ENCODE assay signal across 21 cellular contexts in the genomic region with DNA sequence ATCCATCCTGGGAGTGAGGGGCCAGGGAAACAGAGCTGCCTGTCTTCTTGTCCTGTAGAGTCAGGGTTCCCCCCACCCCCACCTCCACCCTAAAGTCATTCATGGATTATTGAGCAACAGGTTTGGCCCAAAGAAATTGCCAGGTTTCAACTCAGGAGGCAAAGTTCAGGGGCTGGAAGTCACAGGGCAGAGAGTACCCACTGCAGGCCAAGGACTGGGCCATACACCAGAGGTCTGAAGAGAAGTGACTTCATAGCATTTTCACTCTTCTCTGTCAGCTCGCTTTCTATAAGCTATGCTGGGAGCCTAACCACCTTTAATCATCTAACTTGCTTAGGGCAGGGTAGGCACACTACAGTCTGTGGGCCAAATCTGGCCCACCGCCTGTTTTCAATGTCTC. TPM values are rescaled to one million over a fixed set of nuclear protein-coding genes. Genes with fewer than 3 reads are reported as not detected.
DNase-seq lines count a peak whose midpoint lies in the region; ATAC-seq, FAIRE-seq and TF ChIP-seq lines count a peak whose summit lies in the region.
"Had no signal": no experiment of that assay in that cellular context is flagged by ENCODE, and none has a peak within 500 bp of the region (broad histone marks: within the 10 kb centered on the region; RNA-seq: fewer than 3 reads in every experiment).

No MANE protein-coding gene starts in this region.

- no peak overlapping the region for H4K8ac ChIP-seq in neuronal stem cell (ENCODE audit: low read depth, low read length)

- WGBS in liver, result 64% methylated on average over 2 of the region's 2 CpGs
- 26% methylated on average over 2 of the region's 2 CpGs for WGBS in HepG2 (ENCODE audit: low lambda C conversion rate)
- 83% methylated on average over 2 of the region's 2 CpGs for WGBS in esophagus muscularis mucosa
- WGBS in neuronal stem cell (ENCODE audit: extremely low coverage in 2 of 2, insufficient read length in 2 of 2, insufficient replicate concordance in 1 of 2), 2 donors, result no CpG with 5 or more reads among the region's 2 CpGs

- H2BK120ac ChIP-seq in neuronal stem cell (ENCODE audit: low read depth, low read length), result no peak overlapping the region

- no peak overlapping the region for H3K14ac ChIP-seq in neuronal stem cell (ENCODE audit: low read length)

- H3K4me1 ChIP-seq in liver (ENCODE audit: control insufficient read depth in 4 of 4, insufficient read depth in 4 of 4, low read length in 3 of 4) (peaks cover 12 to 54% (median 48%) of the 10 kb centered on the region in 4 donors), HepG2 (ENCODE audit: insufficient read depth, low read length) (no peaks in the 10 kb centered on the region), esophagus muscularis mucosa (peaks cover 0 to 23% (median 16%) of the 10 kb centered on the region in 4 donors), neuronal stem cell (ENCODE audit: control insufficient read depth in 2 of 2, insufficient read depth in 1 of 2, low read depth in 1 of 2, low read length in 2 of 2) (peaks cover 0 to 6% of the 10 kb centered on the region in 2 donors)
- H3K4me1 ChIP-seq: BE2C, Caco-2 had no signal

- H3K36me3 Mint-ChIP-seq in activated T-cell treated with anti-CD3 and anti-CD28 coated beads, Interleukin-2, amount 50 U/mL, for 24 hours (ENCODE audit: low read depth), result peaks cover 20% of the 10 kb centered on the region
- H3K36me3 Mint-ChIP-seq: CD4-positive, CD25-positive, alpha-beta regulatory T cell had no signal

- H3K27ac ChIP-seq in liver (ENCODE audit: low read depth in 1 of 2, low read length in 2 of 2) (peak overlapping the region; percentile 54 to 65), HepG2 (ENCODE audit: extremely low read length, insufficient read depth, low read length) (no peak overlapping the region), esophagus muscularis mucosa (replicated peaks in 1 of 4) (no peak overlapping the region), neuronal stem cell (replicated peaks; ENCODE audit: low read length) (no peak overlapping the region), dorsolateral prefrontal cortex (no peak overlapping the region)

- no peak overlapping the region for H3K23ac ChIP-seq in neuronal stem cell (ENCODE audit: low read depth, low read length, poor library complexity)

- H2BK5ac ChIP-seq in neuronal stem cell (ENCODE audit: low read length), result no peak overlapping the region

- H2AK5ac ChIP-seq in neuronal stem cell (ENCODE audit: low read depth, low read length), result no peak overlapping the region

- TF ChIP-seq RAD21 in liver (IDR thresholded peaks at IDR 0.05) (peak; percentile 46 to 58), HepG2 (CRISPR knock-in tag; IDR thresholded peaks at IDR 0.05) (no peak)

- H4K20me1 ChIP-seq in HepG2 (ENCODE audit: insufficient read depth, low read length), result no peaks in the 10 kb centered on the region

- no peak overlapping the region for H3K4me3 ChIP-seq in liver (ENCODE audit: low read depth in 1 of 3, low read length in 3 of 3)
- no peak overlapping the region for H3K4me3 ChIP-seq in HepG2 (replicated peaks in 1 of 3; ENCODE audit: insufficient read depth in 1 of 3, low read depth in 2 of 3, low read length in 3 of 3)
- no peak overlapping the region for H3K4me3 ChIP-seq in esophagus muscularis mucosa
- H3K4me3 ChIP-seq in neuronal stem cell (ENCODE audit: low read length in 2 of 2), result no peak overlapping the region
- no peak overlapping the region for H3K4me3 ChIP-seq in dorsolateral prefrontal cortex
- H3K4me3 ChIP-seq: GM23338 had no signal

- no TSS peak for BruUV-seq in HepG2 (replicated peaks; lab: Mats Ljungman, UMichigan)

- H2BK15ac ChIP-seq in neuronal stem cell (ENCODE audit: low read length), result no peak overlapping the region

- CTCF ChIA-PET in HepG2 (lab: Yijun Ruan, JAX; ENCODE audit: low intra/inter-chr PET ratio, low total read pairs), result interaction anchor here (2.1 to 2.2 kb wide), 2 partner anchors 63 to 127 kb away, joined by 11 to 24 read pairs; no protein-coding TSS in a partner anchor

- no peak for DNase-seq in HepG2 (ENCODE audit: low spot score)
- DNase-seq in esophagus muscularis mucosa (ENCODE audit: extremely low spot score), result peak; percentile 81
- no peak for DNase-seq in neuronal stem cell (ENCODE audit: low spot score)
- no peak for DNase-seq in dorsolateral prefrontal cortex
- no peak for DNase-seq in activated T-cell treated with anti-CD3 and anti-CD28 coated beads, Interleukin-2, amount 50 U/mL, for 24 hours
- DNase-seq: ACHN; BE2C; C1 segment of cervical spinal cord; Caco-2; CD4-positive, CD25-positive, alpha-beta regulatory T cell; HCEC 1CT had no signal

- H3K9ac ChIP-seq in liver (ENCODE audit: low read depth in 1 of 2, low read length in 2 of 2) (no peak overlapping the region), HepG2 (ENCODE audit: insufficient read depth, low read depth, low read length) (no peak overlapping the region), neuronal stem cell (ENCODE audit: low read depth, low read length, poor library complexity) (no peak overlapping the region)

- no peak for FAIRE-seq in HepG2 (lab: Jason Lieb, UNC)
- FAIRE-seq: A204.1, D721Med, G401.6, GM12891, H54, HTR-8/SVneo had no signal

- peaks cover 51% of the 10 kb centered on the region for H3K4me1 Mint-ChIP-seq in activated T-cell treated with anti-CD3 and anti-CD28 coated beads, Interleukin-2, amount 50 U/mL, for 24 hours (ENCODE audit: low read depth)

- no peaks in the 10 kb centered on the region for H3K79me2 ChIP-seq in HepG2 (ENCODE audit: insufficient read depth, low read length)

- no peak overlapping the region for H3K4ac ChIP-seq in neuronal stem cell (ENCODE audit: low read length)

- no peak overlapping the region for H3K4me3 Mint-ChIP-seq in activated T-cell treated with anti-CD3 and anti-CD28 coated beads, Interleukin-2, amount 50 U/mL, for 24 hours
- H3K4me3 Mint-ChIP-seq: GM23338 had no signal

- H3K9me3 ChIP-seq in liver (ENCODE audit: control insufficient read depth in 4 of 4, low read length in 3 of 4) (no peaks in the 10 kb centered on the region), HepG2 (ENCODE audit: low read length) (no peaks in the 10 kb centered on the region), esophagus muscularis mucosa (peaks cover 0 to 6% (median 6%) of the 10 kb centered on the region in 4 donors), neuronal stem cell (replicated peaks in 1 of 2; ENCODE audit: control insufficient read depth in 2 of 2, insufficient read depth in 1 of 2, low read depth in 1 of 2, low read length in 2 of 2) (peaks cover 0 to 6% of the 10 kb centered on the region in 2 donors)
- H3K9me3 ChIP-seq: BE2C, Caco-2 had no signal

- no peak for TF ChIP-seq EP300 in HepG2 (IDR thresholded peaks at IDR 0.05; ENCODE audit: low read depth in 2 of 2, low read length in 2 of 2)
- no peak for TF ChIP-seq EP300 in HepG2 (CRISPR knock-in tag; IDR thresholded peaks at IDR 0.05; ENCODE audit: borderline replicate concordance)
- no peak for TF ChIP-seq EP300 in esophagus muscularis mucosa (IDR thresholded peaks at IDR 0.05)

- TF ChIP-seq POLR2A in HepG2 (IDR thresholded peaks at IDR 0.05; ENCODE audit: insufficient read depth in 1 of 2, low read depth in 2 of 2, low read length in 2 of 2), result no peak
- TF ChIP-seq POLR2A in esophagus muscularis mucosa (IDR thresholded peaks at IDR 0.05; ENCODE audit: low read depth), result no peak

- POLR2A ChIA-PET in HepG2 (lab: Yijun Ruan, JAX), result no interaction called here

- H3K36me3 ChIP-seq in liver (ENCODE audit: control insufficient read depth in 4 of 4, insufficient read depth in 3 of 4, low read depth in 1 of 4, low read length in 3 of 4), result no peaks in the 10 kb centered on the region
- no peaks in the 10 kb centered on the region for H3K36me3 ChIP-seq in HepG2 (replicated peaks in 1 of 2; ENCODE audit: control insufficient read depth in 1 of 2, insufficient read depth in 2 of 2, low read length in 2 of 2)
- H3K36me3 ChIP-seq in esophagus muscularis mucosa, result peaks cover 0 to 10% (median 0%) of the 10 kb centered on the region in 4 donors
- H3K36me3 ChIP-seq in neuronal stem cell (replicated peaks in 1 of 2; ENCODE audit: control insufficient read depth in 2 of 2, insufficient read depth in 2 of 2, low read length in 2 of 2), result no peaks in the 10 kb centered on the region
- H3K36me3 ChIP-seq: BE2C had no signal

- peaks cover 12% of the 10 kb centered on the region for H3K9me3 Mint-ChIP-seq in activated T-cell treated with anti-CD3 and anti-CD28 coated beads, Interleukin-2, amount 50 U/mL, for 24 hours

- intact Hi-C loops in HepG2 (cut with micrococcal nuclease; ENCODE audit: unreplicated experiment), result no loop called here
- intact Hi-C loops in esophagus muscularis mucosa (cut with DNase I), result loop anchor here (10.0 kb wide), 1 partner anchor 61 kb away; no protein-coding TSS in a partner anchor
- intact Hi-C loops in dorsolateral prefrontal cortex (cut with DNase I), result loop anchor here (2.0 to 10.0 kb wide), 4 partner anchors 61 to 201 kb away; no protein-coding TSS in a partner anchor

- no peak for TF ChIP-seq CTCF in liver (IDR thresholded peaks at IDR 0.05; ENCODE audit: low read depth, low read length, missing input control)
- no peak for TF ChIP-seq CTCF in HepG2 (CRISPR knock-in tag; IDR thresholded peaks at IDR 0.05)
- no peak for TF ChIP-seq CTCF in esophagus muscularis mucosa (IDR thresholded peaks at IDR 0.05)
- no peak for TF ChIP-seq CTCF in dorsolateral prefrontal cortex (IDR thresholded peaks at IDR 0.05 in 54 of 56, conservative IDR thresholded peaks at IDR 0.05 in 2 of 56; ENCODE audit: low read depth in 1 of 56, partially characterized antibody in 56 of 56)

- H3K27ac Mint-ChIP-seq in activated T-cell treated with anti-CD3 and anti-CD28 coated beads, Interleukin-2, amount 50 U/mL, for 24 hours, result no peak overlapping the region
- H3K27ac Mint-ChIP-seq: GM23338 had no signal

- H2BK12ac ChIP-seq in neuronal stem cell (ENCODE audit: low read length), result no peak overlapping the region

- in situ Hi-C loops in HepG2 (cut with HindIII; ENCODE audit: extremely low pct_ligation_motif_present, low pct_unique_long_range_greater_than_20kb), result no loop called here

- H3K27me3 Mint-ChIP-seq in activated T-cell treated with anti-CD3 and anti-CD28 coated beads, Interleukin-2, amount 50 U/mL, for 24 hours, result no peaks in the 10 kb centered on the region
- H3K27me3 Mint-ChIP-seq: CD4-positive, CD25-positive, alpha-beta regulatory T cell; IgD-negative memory B cell had no signal

- H3K79me1 ChIP-seq in neuronal stem cell (ENCODE audit: low read depth, low read length), result no peaks in the 10 kb centered on the region

- H2AFZ ChIP-seq in HepG2 (ENCODE audit: low read length) (no peak overlapping the region), neuronal stem cell (ENCODE audit: low read length) (no peak overlapping the region)

- no peak for ATAC-seq in HepG2
- ATAC-seq in GM18511 (IDR thresholded peaks at IDR 0.05; ENCODE audit: unreplicated experiment), result no peak

- peak overlapping the region; percentile 18 for H3K18ac ChIP-seq in neuronal stem cell (ENCODE audit: low read length)

- H3K4me2 ChIP-seq in HepG2 (ENCODE audit: low read depth, low read length), result no peak overlapping the region
- no peak overlapping the region for H3K4me2 ChIP-seq in neuronal stem cell (ENCODE audit: insufficient read depth, low read length, poor library complexity, severe bottlenecking)

- H3K27me3 ChIP-seq in liver (ENCODE audit: control insufficient read depth in 4 of 4, insufficient read depth in 4 of 4, low read length in 3 of 4), result no peaks in the 10 kb centered on the region
- 0 out of 5 replicates have a peak, but pooled peaks cover 0 to 5% of the 10 kb centered on the region in 2 experiments for H3K27me3 ChIP-seq in HepG2 (ENCODE audit: control insufficient read depth in 1 of 2, insufficient read depth in 2 of 2, low read length in 2 of 2)
- no peaks in the 10 kb centered on the region for H3K27me3 ChIP-seq in esophagus muscularis mucosa
- H3K27me3 ChIP-seq in neuronal stem cell (ENCODE audit: control insufficient read depth in 3 of 3, insufficient read depth in 3 of 3, low read depth in 1 of 3, low read length in 3 of 3), result no peaks in the 10 kb centered on the region
- no peaks in the 10 kb centered on the region for H3K27me3 ChIP-seq in dorsolateral prefrontal cortex
- H3K27me3 ChIP-seq: BE2C had no signal

- H4K91ac ChIP-seq in neuronal stem cell (ENCODE audit: low read depth, low read length, poor library complexity), result no peak overlapping the region

RNA-seq across cellular contexts. Expression of gene STARD5, which starts 50.1 kb away (rescaled TPM):
- total RNA-seq in liver (10 to 100 TPM in 1 of 2 donors, 1 to 10 TPM in 1; 1.1 to 45.3 TPM), HepG2 (2016; rRNA removed; fragmentation: Illumina TruSeq; extraction: Trizol) (1.6 and 3.1 TPM in 2 replicates), esophagus muscularis mucosa (1 to 10 TPM; 2.7 to 3.7 (median 3.0) TPM), dorsolateral prefrontal cortex (10 to 100 TPM in 53 of 120 experiments, 1 to 10 TPM in 67; 4.8 to 16.1 (median 9.5) TPM)
- polyA plus RNA-seq in liver (10 to 100 TPM; 26.1 to 47.0 TPM), HepG2 (2011; rRNA removed) (3.5 TPM in 2 replicates)
- 1.0 and 1.6 TPM in 2 replicates for total RNA-seq in HepG2 (2016; cell fraction: cytosol; rRNA removed; fragmentation: Illumina TruSeq; extraction: Trizol; ENCODE audit: low read depth)
- total RNA-seq in HepG2 (2016; cell fraction: insoluble cytoplasmic fraction; rRNA removed; fragmentation: Illumina TruSeq; extraction: Trizol), result 0.79 and 2.3 TPM in 2 replicates
- total RNA-seq in HepG2 (2016; cell fraction: membrane; rRNA removed; fragmentation: Illumina TruSeq; extraction: Trizol), result 1.0 and 1.2 TPM in 2 replicates
- 3.9 and 5.4 TPM in 2 replicates for total RNA-seq in HepG2 (2016; cell fraction: nucleus; rRNA removed; fragmentation: Illumina TruSeq; extraction: Trizol)
- polyA plus RNA-seq in HepG2 (2011; cell fraction: cytosol; rRNA removed), result 2.2 and 2.3 TPM in 2 replicates
- polyA plus RNA-seq in HepG2 (2011; cell fraction: nucleus; rRNA removed), result 13.0 and 14.0 TPM in 2 replicates
- polyA plus RNA-seq in HepG2 (2012), result 0.79 and 0.84 TPM in 2 replicates
- 0.96 and 0.98 TPM in 2 replicates for polyA plus RNA-seq in HepG2 (2016; cell fraction: cytosol; fragmentation: Illumina TruSeq; extraction: Trizol; ENCODE audit: low read depth)
- polyA plus RNA-seq in HepG2 (2016; cell fraction: insoluble cytoplasmic fraction; fragmentation: Illumina TruSeq; extraction: Trizol; ENCODE audit: low read depth), result 1.8 and 2.1 TPM in 2 replicates
- polyA plus RNA-seq in HepG2 (2016; cell fraction: membrane; fragmentation: Illumina TruSeq; extraction: Trizol; ENCODE audit: low read depth), result 1.00 and 1.8 TPM in 2 replicates
- 6.1 and 6.6 TPM in 2 replicates for polyA plus RNA-seq in HepG2 (2016; cell fraction: nucleus; fragmentation: Illumina TruSeq; extraction: Trizol; ENCODE audit: insufficient read depth, low read depth)
- 2.2 and 3.7 TPM in 2 replicates for polyA minus RNA-seq in HepG2 (2011; rRNA and poly(A)+ RNA removed; ENCODE audit: low replicate concordance)
- polyA minus RNA-seq in HepG2 (2011; cell fraction: cytosol; rRNA and poly(A)+ RNA removed), result 0.40 and 0.70 TPM in 2 replicates
- 13.5 and 14.9 TPM in 2 replicates for polyA minus RNA-seq in HepG2 (2011; cell fraction: nucleus; rRNA and poly(A)+ RNA removed)
- polyA plus RNA-seq in neuronal stem cell (2013, experiment 1 of 2), result 4.0 TPM
- 3.9 TPM for polyA plus RNA-seq in neuronal stem cell (2013, experiment 2 of 2)

Comparison
In these comparisons a context has a peak if more than half of its experiments do, and no peak if none do; other contexts are left out.
1. H3K27ac ChIP-seq: peak in liver (2 of 2); none in HepG2 (single experiment), esophagus muscularis mucosa (0 of 4), neuronal stem cell (single experiment) and dorsolateral prefrontal cortex (0 of 59).